Comparison of ENCODE assay signal across 2 cellular contexts in the genomic region with DNA sequence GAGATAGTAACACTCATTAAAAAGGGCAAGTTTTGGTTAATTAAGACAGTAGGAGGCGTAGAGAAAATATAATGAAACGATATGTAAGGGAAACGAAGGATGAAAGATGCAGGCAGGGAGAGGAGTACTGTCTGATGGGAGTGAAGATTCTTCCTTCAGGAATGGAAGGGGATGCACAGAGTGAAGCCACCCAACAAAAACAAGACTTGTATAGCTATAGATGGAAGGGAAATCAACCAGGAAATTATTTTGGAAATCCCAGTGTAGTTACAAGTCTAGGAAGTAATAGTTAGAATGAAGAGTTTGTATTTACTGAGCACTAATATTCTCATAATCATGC.
TF ChIP-seq lines count a peak whose summit lies in the region.

No MANE protein-coding gene starts in this region.

TF ChIP-seq in SK-N-SH treated with all-trans-retinoic acid at 6 μM for 48 hours, 23 proteins besides CTCF, POLR2A, EP300 and RAD21 (continued from another document):
- TF ChIP-seq POU6F1 (CRISPR knock-in tag; IDR thresholded peaks at IDR 0.05; ENCODE audit: borderline replicate concordance, low read depth), result no peak
- TF ChIP-seq ISL1 (CRISPR knock-in tag; IDR thresholded peaks at IDR 0.05), result no peak
- no peak for TF ChIP-seq TSHZ2 (CRISPR knock-in tag; IDR thresholded peaks at IDR 0.05)
- no peak for TF ChIP-seq ZC3H10 (CRISPR knock-in tag; IDR thresholded peaks at IDR 0.05)
- TF ChIP-seq ARNTL (CRISPR knock-in tag; IDR thresholded peaks at IDR 0.05; ENCODE audit: borderline replicate concordance, low read depth), result no peak
- TF ChIP-seq CSDC2 (CRISPR knock-in tag; IDR thresholded peaks at IDR 0.05), result no peak
- no peak for TF ChIP-seq ZFP3 (CRISPR knock-in tag; IDR thresholded peaks at IDR 0.05)
- TF ChIP-seq TOX (CRISPR knock-in tag; IDR thresholded peaks at IDR 0.05; ENCODE audit: borderline replicate concordance), result no peak
- TF ChIP-seq, protein P1, sequence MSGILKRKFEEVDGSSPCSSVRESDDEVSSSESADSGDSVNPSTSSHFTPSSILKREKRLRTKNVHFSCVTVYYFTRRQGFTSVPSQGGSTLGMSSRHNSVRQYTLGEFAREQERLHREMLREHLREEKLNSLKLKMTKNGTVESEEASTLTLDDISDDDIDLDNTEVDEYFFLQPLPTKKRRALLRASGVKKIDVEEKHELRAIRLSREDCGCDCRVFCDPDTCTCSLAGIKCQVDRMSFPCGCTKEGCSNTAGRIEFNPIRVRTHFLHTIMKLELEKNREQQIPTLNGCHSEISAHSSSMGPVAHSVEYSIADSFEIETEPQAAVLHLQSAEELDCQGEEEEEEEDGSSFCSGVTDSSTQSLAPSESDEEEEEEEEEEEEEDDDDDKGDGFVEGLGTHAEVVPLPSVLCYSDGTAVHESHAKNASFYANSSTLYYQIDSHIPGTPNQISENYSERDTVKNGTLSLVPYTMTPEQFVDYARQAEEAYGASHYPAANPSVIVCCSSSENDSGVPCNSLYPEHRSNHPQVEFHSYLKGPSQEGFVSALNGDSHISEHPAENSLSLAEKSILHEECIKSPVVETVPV (CRISPR knock-in tag; IDR thresholded peaks at IDR 0.05), result no peak
- TF ChIP-seq ZNF8 (CRISPR knock-in tag; IDR thresholded peaks at IDR 0.05), result no peak
- TF ChIP-seq, protein P2, sequence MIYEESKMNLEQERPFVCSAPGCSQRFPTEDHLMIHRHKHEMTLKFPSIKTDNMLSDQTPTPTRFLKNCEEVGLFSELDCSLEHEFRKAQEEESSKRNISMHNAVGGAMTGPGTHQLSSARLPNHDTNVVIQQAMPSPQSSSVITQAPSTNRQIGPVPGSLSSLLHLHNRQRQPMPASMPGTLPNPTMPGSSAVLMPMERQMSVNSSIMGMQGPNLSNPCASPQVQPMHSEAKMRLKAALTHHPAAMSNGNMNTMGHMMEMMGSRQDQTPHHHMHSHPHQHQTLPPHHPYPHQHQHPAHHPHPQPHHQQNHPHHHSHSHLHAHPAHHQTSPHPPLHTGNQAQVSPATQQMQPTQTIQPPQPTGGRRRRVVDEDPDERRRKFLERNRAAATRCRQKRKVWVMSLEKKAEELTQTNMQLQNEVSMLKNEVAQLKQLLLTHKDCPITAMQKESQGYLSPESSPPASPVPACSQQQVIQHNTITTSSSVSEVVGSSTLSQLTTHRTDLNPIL (CRISPR knock-in tag; IDR thresholded peaks at IDR 0.05; ENCODE audit: low read depth), result no peak
- TF ChIP-seq GLIS3 (CRISPR knock-in tag; IDR thresholded peaks at IDR 0.05), result no peak
- no peak for TF ChIP-seq ZNF565 (CRISPR knock-in tag; conservative IDR thresholded peaks at IDR 0.05; ENCODE audit: low read depth)
- TF ChIP-seq ZFP30 (CRISPR knock-in tag; IDR thresholded peaks at IDR 0.05), result no peak
- no peak for TF ChIP-seq BACH2 (CRISPR knock-in tag; IDR thresholded peaks at IDR 0.05; ENCODE audit: borderline replicate concordance)
- no peak for TF ChIP-seq ZNF70 (CRISPR knock-in tag; IDR thresholded peaks at IDR 0.05)
- TF ChIP-seq PPARA (CRISPR knock-in tag; IDR thresholded peaks at IDR 0.05; ENCODE audit: borderline replicate concordance), result no peak
- TF ChIP-seq OSR1 (CRISPR knock-in tag; IDR thresholded peaks at IDR 0.05), result no peak
- TF ChIP-seq RARB (CRISPR knock-in tag; IDR thresholded peaks at IDR 0.05), result no peak

TF ChIP-seq in SK-N-SH, 30 proteins besides CTCF, POLR2A, EP300 and RAD21:
- TF ChIP-seq, protein P3, sequence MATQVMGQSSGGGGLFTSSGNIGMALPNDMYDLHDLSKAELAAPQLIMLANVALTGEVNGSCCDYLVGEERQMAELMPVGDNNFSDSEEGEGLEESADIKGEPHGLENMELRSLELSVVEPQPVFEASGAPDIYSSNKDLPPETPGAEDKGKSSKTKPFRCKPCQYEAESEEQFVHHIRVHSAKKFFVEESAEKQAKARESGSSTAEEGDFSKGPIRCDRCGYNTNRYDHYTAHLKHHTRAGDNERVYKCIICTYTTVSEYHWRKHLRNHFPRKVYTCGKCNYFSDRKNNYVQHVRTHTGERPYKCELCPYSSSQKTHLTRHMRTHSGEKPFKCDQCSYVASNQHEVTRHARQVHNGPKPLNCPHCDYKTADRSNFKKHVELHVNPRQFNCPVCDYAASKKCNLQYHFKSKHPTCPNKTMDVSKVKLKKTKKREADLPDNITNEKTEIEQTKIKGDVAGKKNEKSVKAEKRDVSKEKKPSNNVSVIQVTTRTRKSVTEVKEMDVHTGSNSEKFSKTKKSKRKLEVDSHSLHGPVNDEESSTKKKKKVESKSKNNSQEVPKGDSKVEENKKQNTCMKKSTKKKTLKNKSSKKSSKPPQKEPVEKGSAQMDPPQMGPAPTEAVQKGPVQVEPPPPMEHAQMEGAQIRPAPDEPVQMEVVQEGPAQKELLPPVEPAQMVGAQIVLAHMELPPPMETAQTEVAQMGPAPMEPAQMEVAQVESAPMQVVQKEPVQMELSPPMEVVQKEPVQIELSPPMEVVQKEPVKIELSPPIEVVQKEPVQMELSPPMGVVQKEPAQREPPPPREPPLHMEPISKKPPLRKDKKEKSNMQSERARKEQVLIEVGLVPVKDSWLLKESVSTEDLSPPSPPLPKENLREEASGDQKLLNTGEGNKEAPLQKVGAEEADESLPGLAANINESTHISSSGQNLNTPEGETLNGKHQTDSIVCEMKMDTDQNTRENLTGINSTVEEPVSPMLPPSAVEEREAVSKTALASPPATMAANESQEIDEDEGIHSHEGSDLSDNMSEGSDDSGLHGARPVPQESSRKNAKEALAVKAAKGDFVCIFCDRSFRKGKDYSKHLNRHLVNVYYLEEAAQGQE (IDR thresholded peaks at IDR 0.05; ENCODE audit: low read depth, low read length), result no peak
- no peak for TF ChIP-seq SIN3A (IDR thresholded peaks at IDR 0.05; ENCODE audit: borderline replicate concordance, low read depth, low read length)
- no peak for TF ChIP-seq CHD2 (IDR thresholded peaks at IDR 0.05; ENCODE audit: low read length, partially characterized antibody)
